ENCODE assay signal across 23 cellular contexts in genomic region chr22:20094158-20094807, GRCh38. TPM values are rescaled to one million over a fixed set of nuclear protein-coding genes. Genes with fewer than 3 reads are reported as not detected.
A peak's percentile ranks its signal among the peaks of the same experiment; 100 is the strongest.
DNase-seq lines count a peak whose midpoint lies in the region; ATAC-seq, FAIRE-seq and TF ChIP-seq lines count a peak whose summit lies in the region.
"Had no signal": no experiment of that assay in that cellular context is flagged by ENCODE, and none has a peak within 500 bp of the region (broad histone marks: within the 10 kb centered on the region; RNA-seq: fewer than 3 reads in every experiment).

No MANE protein-coding gene starts in this region.

- H3K4me1 ChIP-seq in right lobe of liver: peaks cover 0 to 26% (median 12%) of the 10 kb centered on the region in 4 donors
- H3K4me1 ChIP-seq: SJSA1, thyroid gland had no signal

- no peak for TF ChIP-seq POLR2A in right lobe of liver (IDR thresholded peaks at IDR 0.05)

- H3K27ac Mint-ChIP-seq in natural killer cell treated with Interleukin-12 subunit alpha and Interleukin-12 subunit beta and Interleukin-15 and Interleukin-18, amount 100 ng/mL, for 72 hours: no peak overlapping the region
- H3K27ac Mint-ChIP-seq in natural killer cell: no peak overlapping the region
- H3K27ac Mint-ChIP-seq: T-helper 1 cell treated with Interleukin-12 subunit alpha and Interleukin-12 subunit beta and Interleukin-4 antibody, amounts not matched to agents 30 μg/mL and 1 μg/mL, for 36 hours had no signal

- no peak for ATAC-seq in natural killer cell treated with Interleukin-12 subunit alpha and Interleukin-12 subunit beta and Interleukin-15 and Interleukin-18, amount 100 ng/mL, for 72 hours
- ATAC-seq in natural killer cell (no peak), right lobe of liver (peak; percentile 29 to 47 (median 40)), HG03280 (IDR thresholded peaks at IDR 0.05; ENCODE audit: unreplicated experiment) (no peak)
- ATAC-seq: GM12878 had no signal

- H3K9me3 ChIP-seq in right lobe of liver: no peaks in the 10 kb centered on the region
- H3K9me3 ChIP-seq: MG63, SJSA1, thyroid gland had no signal

- no peak overlapping the region for H3K4me3 Mint-ChIP-seq in natural killer cell treated with Interleukin-12 subunit alpha and Interleukin-12 subunit beta and Interleukin-15 and Interleukin-18, amount 100 ng/mL, for 72 hours
- no peak overlapping the region for H3K4me3 Mint-ChIP-seq in natural killer cell
- H3K4me3 Mint-ChIP-seq: T-helper 1 cell treated with Interleukin-12 subunit alpha and Interleukin-12 subunit beta and Interleukin-4 antibody, amounts not matched to agents 30 μg/mL and 1 μg/mL, for 36 hours had no signal

- 70% methylated on average over 5 of the region's 15 CpGs for WGBS in right lobe of liver (ENCODE audit: insufficient coverage, low coverage, low lambda C conversion rate, missing lambda C conversion rate)

- DNase-seq in natural killer cell treated with Interleukin-12 subunit alpha and Interleukin-12 subunit beta and Interleukin-15 and Interleukin-18, amount 100 ng/mL, for 72 hours (ENCODE audit: low spot score): peak; percentile 47
- DNase-seq in natural killer cell (no peak), bronchial epithelial cell (ENCODE audit: low read depth) (no peak), right lobe of liver (peak in 2 of 3 donors; percentile 40 to 62), NAMALWA (ENCODE audit: low spot score) (no peak), NK-92 (lab: John Stamatoyannopoulos, UW; ENCODE audit: unreplicated experiment) (no peak), NCI-H2227 treated with DMSO at 0.1 percent for 48 hours (lab: John Stamatoyannopoulos, UW) (no peak)
- DNase-seq: activated T-cell treated with anti-CD3 and anti-CD28 coated beads, Interleukin-2, amount 50 U/mL, for 48 hours; brain microvascular endothelial cell; glutamatergic neuron; GM23248; MG63; NCI-H187 treated with DMSO at 0.1 percent for 48 hours; PC-9; thyroid gland had no signal

- intact Hi-C loops in natural killer cell (cut with micrococcal nuclease): no loop called here
- intact Hi-C loops in right lobe of liver (cut with DNase I): loop anchor here in 1 of 2 donors (10.0 kb wide), 1 partner anchor 129 kb away; no protein-coding TSS in a partner anchor

- peaks cover 28 to 35% of the 10 kb centered on the region in 2 donors for H3K4me1 Mint-ChIP-seq in natural killer cell treated with Interleukin-12 subunit alpha and Interleukin-12 subunit beta and Interleukin-15 and Interleukin-18, amount 100 ng/mL, for 72 hours (ENCODE audit: low read depth in 2 of 2)
- peaks cover 13% of the 10 kb centered on the region in 2 donors for H3K4me1 Mint-ChIP-seq in natural killer cell

- no peaks in the 10 kb centered on the region for H3K27me3 ChIP-seq in bronchial epithelial cell (ENCODE audit: control insufficient read depth, insufficient read depth, low read length)
- no peaks in the 10 kb centered on the region for H3K27me3 ChIP-seq in right lobe of liver
- H3K27me3 ChIP-seq: brain microvascular endothelial cell, MG63, SJSA1, thyroid gland had no signal

- no peaks in the 10 kb centered on the region for H3K9me3 Mint-ChIP-seq in natural killer cell treated with Interleukin-12 subunit alpha and Interleukin-12 subunit beta and Interleukin-15 and Interleukin-18, amount 100 ng/mL, for 72 hours
- H3K9me3 Mint-ChIP-seq in natural killer cell: no peaks in the 10 kb centered on the region
- H3K9me3 Mint-ChIP-seq: T-helper 1 cell treated with Interleukin-12 subunit alpha and Interleukin-12 subunit beta and Interleukin-4 antibody, amounts not matched to agents 30 μg/mL and 1 μg/mL, for 36 hours had no signal

- no peaks in the 10 kb centered on the region for H3K27me3 Mint-ChIP-seq in natural killer cell treated with Interleukin-12 subunit alpha and Interleukin-12 subunit beta and Interleukin-15 and Interleukin-18, amount 100 ng/mL, for 72 hours
- no peaks in the 10 kb centered on the region for H3K27me3 Mint-ChIP-seq in natural killer cell (ENCODE audit: low read depth in 2 of 2)

- H3K4me3 ChIP-seq in bronchial epithelial cell (ENCODE audit: low read depth, low read length): no peak overlapping the region
- H3K4me3 ChIP-seq in right lobe of liver: no peak overlapping the region
- H3K4me3 ChIP-seq: coronary artery, GM12878, GM23248, lung, MG63, PC-9, SJSA1, thyroid gland had no signal

- H3K36me3 ChIP-seq in bronchial epithelial cell (ENCODE audit: control insufficient read depth, insufficient read depth, low read length) (peaks cover 39% of the 10 kb centered on the region), right lobe of liver (peaks cover 9 to 65% (median 30%) of the 10 kb centered on the region in 4 donors)

- FAIRE-seq in bronchial epithelial cell (lab: Jason Lieb, UNC): peak; percentile 91
- FAIRE-seq: GM12878 had no signal

- TF ChIP-seq CTCF in natural killer cell (IDR thresholded peaks at IDR 0.05): no peak
- TF ChIP-seq CTCF in bronchial epithelial cell (IDR thresholded peaks at IDR 0.05; ENCODE audit: insufficient read depth, low read length, severe bottlenecking): no peak
- TF ChIP-seq CTCF in right lobe of liver (IDR thresholded peaks at IDR 0.05): peak in 3 of 4 donors; percentile 17 to 28 (median 23)

- H3K27ac ChIP-seq in right lobe of liver: peak overlapping the region; percentile 51 to 89 (median 81)
- H3K27ac ChIP-seq: brain microvascular endothelial cell, coronary artery, GM23248, PC-9, SJSA1, thyroid gland, VCaP had no signal

- peaks cover 44% of the 10 kb centered on the region for H3K36me3 Mint-ChIP-seq in natural killer cell treated with Interleukin-12 subunit alpha and Interleukin-12 subunit beta and Interleukin-15 and Interleukin-18, amount 100 ng/mL, for 72 hours
- peaks cover 12% of the 10 kb centered on the region for H3K36me3 Mint-ChIP-seq in natural killer cell

RNA-seq across cellular contexts. Expression of gene DGCR8, which starts 14.2 kb away (rescaled TPM):
- total RNA-seq in natural killer cell treated with Interleukin-12 subunit alpha and Interleukin-12 subunit beta and Interleukin-15 and Interleukin-18, amount 100 ng/mL, for 72 hours: 10 to 100 TPM; 60.1 to 89.5 TPM
- total RNA-seq in natural killer cell: 10 to 100 TPM; 45.3 to 64.7 (median 64.0) TPM
- 30.5 and 39.8 TPM in 2 replicates for total RNA-seq in bronchial epithelial cell
- total RNA-seq in right lobe of liver: 10 to 100 TPM; 11.4 to 27.2 (median 16.1) TPM

RNA-seq across cellular contexts. Expression of gene RANBP1, which starts 21.6 kb away (rescaled TPM):
- 100 to 1,000 TPM; 236 to 499 TPM for total RNA-seq in natural killer cell treated with Interleukin-12 subunit alpha and Interleukin-12 subunit beta and Interleukin-15 and Interleukin-18, amount 100 ng/mL, for 72 hours
- total RNA-seq in natural killer cell (10 to 100 TPM; 54.0 to 61.0 (median 56.3) TPM), bronchial epithelial cell (147 and 263 TPM in 2 replicates), right lobe of liver (100 to 1,000 TPM in 2 of 6 experiments, 10 to 100 TPM in 4; 39.5 to 224 (median 52.2) TPM)

RNA-seq across cellular contexts. Expression of gene TRMT2A, which starts 22.7 kb away (rescaled TPM):
- 100 to 1,000 TPM; 107 to 166 TPM for total RNA-seq in natural killer cell treated with Interleukin-12 subunit alpha and Interleukin-12 subunit beta and Interleukin-15 and Interleukin-18, amount 100 ng/mL, for 72 hours
- total RNA-seq in natural killer cell: 100 to 1,000 TPM in 1 of 3 donors, 10 to 100 TPM in 2; 86.4 to 104 (median 86.5) TPM
- 37.9 and 40.7 TPM in 2 replicates for total RNA-seq in bronchial epithelial cell
- 10 to 100 TPM; 26.9 to 54.6 (median 29.1) TPM for total RNA-seq in right lobe of liver

RNA-seq across cellular contexts. Expression of gene ZDHHC8, which starts 37.3 kb away (rescaled TPM):
- total RNA-seq in natural killer cell treated with Interleukin-12 subunit alpha and Interleukin-12 subunit beta and Interleukin-15 and Interleukin-18, amount 100 ng/mL, for 72 hours: 100 to 1,000 TPM in 1 of 2 donors, 10 to 100 TPM in 1; 53.9 to 124 TPM
- 10 to 100 TPM; 64.0 to 75.6 (median 65.3) TPM for total RNA-seq in natural killer cell
- total RNA-seq in bronchial epithelial cell: 4.1 and 6.6 TPM in 2 replicates
- total RNA-seq in right lobe of liver: 10 to 100 TPM; 11.4 to 39.0 (median 28.7) TPM

RNA-seq across cellular contexts. Expression of gene CCDC188, which starts 56.6 kb away (rescaled TPM):
- under 1 TPM in 1 of 2 donors, not detected in 1; 0.36 TPM for total RNA-seq in natural killer cell treated with Interleukin-12 subunit alpha and Interleukin-12 subunit beta and Interleukin-15 and Interleukin-18, amount 100 ng/mL, for 72 hours
- total RNA-seq in natural killer cell (under 1 TPM in 1 of 3 donors, not detected in 2; 0.64 TPM), bronchial epithelial cell (not detected in 2 replicates), right lobe of liver (not detected)
- total RNA-seq: GM12878, occipital lobe, PC-9 had no signal

Comparison
In these comparisons a context has a peak if more than half of its experiments do, and no peak if none do; other contexts are left out.
1. DNase-seq: peak in natural killer cell treated with Interleukin-12 subunit alpha and Interleukin-12 subunit beta and Interleukin-15 and Interleukin-18, amount 100 ng/mL, for 72 hours (single experiment) and right lobe of liver (2 of 3); none in natural killer cell (single experiment), bronchial epithelial cell (single experiment), NAMALWA (single experiment), NK-92 (single experiment) and NCI-H2227 treated with DMSO at 0.1 percent for 48 hours (single experiment).
2. ATAC-seq: peak in right lobe of liver (4 of 4); none in natural killer cell treated with Interleukin-12 subunit alpha and Interleukin-12 subunit beta and Interleukin-15 and Interleukin-18, amount 100 ng/mL, for 72 hours (0 of 2), natural killer cell (0 of 3) and HG03280 (single experiment).
3. CTCF ChIP-seq: peak in right lobe of liver (3 of 4); none in natural killer cell (single experiment) and bronchial epithelial cell (single experiment).